In genomic region chr13:28474491-28475134, GRCh38 we compare ENCODE assay signal across 21 cellular contexts. TPM values are rescaled to one million over a fixed set of nuclear protein-coding genes. Genes with fewer than 3 reads are reported as not detected.
"Had no signal": no experiment of that assay in that cellular context is flagged by ENCODE, and none has a peak within 500 bp of the region (broad histone marks: within the 10 kb centered on the region; RNA-seq: fewer than 3 reads in every experiment).

No MANE protein-coding gene starts in this region.

- DNase-seq: activated CD4-positive, alpha-beta T cell treated with anti-CD3 and anti-CD28 coated beads for 1 hour; activated naive CD4-positive, alpha-beta T cell treated with Interleukin-2 at 50 U/mL for 16 hours; activated naive CD8-positive, alpha-beta T cell treated with anti-CD3 and anti-CD28 coated beads for 36 hours; activated T-cell treated with anti-CD3 and anti-CD28 coated beads, Interleukin-2, amount 50 U/mL, for 1 hour; amygdala; cerebellar nuclear complex; glutamatergic neuron; hippocampal formation; left ventricle myocardium superior; pancreas; psoas muscle; stimulated activated CD4-positive, alpha-beta T cell treated with anti-CD3 and anti-CD28 coated beads, Interleukin-12 subunit alpha, Interleukin-12 subunit beta, amount 100 ng/mL, for 4 hours; stimulated activated naive CD8-positive, alpha-beta T cell treated with anti-CD3 and anti-CD28 coated beads, Interleukin-15, amount 100 ng/mL, for 72 hours; T-helper 9 cell; tibial artery had no signal

- FAIRE-seq: frontal cortex, pancreas had no signal

- H3K4me3 ChIP-seq: coronary artery, pancreas, psoas muscle, right atrium auricular region, tibial artery had no signal

- ATAC-seq: left ventricle myocardium superior; pancreas; psoas muscle; stimulated activated naive CD8-positive, alpha-beta T cell treated with anti-CD3 and anti-CD28 coated beads, Interleukin-15, amount 100 ng/mL, for 72 hours had no signal

- H3K9me3 Mint-ChIP-seq: memory B cell; nephron; stimulated activated naive CD8-positive, alpha-beta T cell treated with anti-CD3 and anti-CD28 coated beads, Interleukin-15, amount 100 ng/mL, for 72 hours had no signal

- H3K36me3 Mint-ChIP-seq: activated naive CD8-positive, alpha-beta T cell treated with anti-CD3 and anti-CD28 coated beads for 36 hours; memory B cell had no signal

- H3K4me3 Mint-ChIP-seq: activated naive CD8-positive, alpha-beta T cell treated with anti-CD3 and anti-CD28 coated beads for 36 hours; memory B cell; nephron; stimulated activated naive CD8-positive, alpha-beta T cell treated with anti-CD3 and anti-CD28 coated beads, Interleukin-15, amount 100 ng/mL, for 72 hours had no signal

- H3K27ac Mint-ChIP-seq: activated naive CD8-positive, alpha-beta T cell treated with anti-CD3 and anti-CD28 coated beads for 36 hours; memory B cell; nephron had no signal

- H3K27me3 Mint-ChIP-seq: memory B cell; stimulated activated naive CD8-positive, alpha-beta T cell treated with anti-CD3 and anti-CD28 coated beads, Interleukin-15, amount 100 ng/mL, for 72 hours had no signal

RNA-seq across cellular contexts. Expression of gene FLT1, which starts 20.3 kb away (rescaled TPM):
- total RNA-seq: myocyte had no signal
